In the genomic region with DNA sequence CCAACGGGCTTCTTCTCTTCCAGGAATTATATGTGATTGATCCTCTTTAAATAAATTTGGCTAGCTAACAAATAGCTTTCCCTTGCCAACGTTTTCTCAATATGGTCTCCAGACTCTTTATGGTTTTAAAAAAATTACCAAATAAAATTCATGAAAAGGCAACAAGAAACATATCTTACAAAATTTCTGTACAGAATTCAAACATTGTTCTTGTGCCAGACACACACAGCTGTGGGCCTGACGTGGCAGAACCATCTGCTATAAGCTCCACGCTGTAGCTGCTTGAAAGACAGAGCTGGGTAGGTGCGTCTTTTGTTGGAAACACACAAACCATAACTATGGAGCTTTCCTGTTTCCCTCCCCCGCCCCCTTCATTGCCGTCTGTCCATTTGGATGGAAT, we compare ENCODE assay signal across 26 cellular contexts.
DNase-seq lines count a peak whose midpoint lies in the region; ATAC-seq and TF ChIP-seq lines count a peak whose summit lies in the region.
"Had no signal": no experiment of that assay in that cellular context is flagged by ENCODE, and none has a peak within 500 bp of the region (broad histone marks: within the 10 kb centered on the region; RNA-seq: fewer than 3 reads in every experiment).

No MANE protein-coding gene starts in this region.

- peaks cover 46% of the 10 kb centered on the region for H3K9me3 Mint-ChIP-seq in neural progenitor cell
- H3K9me3 Mint-ChIP-seq in T-helper 2 cell treated with Interferon-gamma antibody and Interleukin-4, amounts not matched to agents 5 μg/mL and 100 μg/mL, for 36 hours: no peaks in the 10 kb centered on the region
- H3K9me3 Mint-ChIP-seq: activated CD4-positive, alpha-beta T cell treated with anti-CD3 and anti-CD28 coated beads, Interleukin-2, amount 10 ng/mL, durations not matched to agents 24 days and 14 days had no signal

- no peaks in the 10 kb centered on the region for H3F3A ChIP-seq in neural progenitor cell (ENCODE audit: low read depth)

- H3K27me3 Mint-ChIP-seq in neural progenitor cell (ENCODE audit: insufficient read depth, low read depth): peaks cover 4% of the 10 kb centered on the region
- H3K27me3 Mint-ChIP-seq in T-helper 2 cell treated with Interferon-gamma antibody and Interleukin-4, amounts not matched to agents 5 μg/mL and 100 μg/mL, for 36 hours (ENCODE audit: low read depth): no peaks in the 10 kb centered on the region
- H3K27me3 Mint-ChIP-seq: activated CD4-positive, alpha-beta T cell treated with anti-CD3 and anti-CD28 coated beads, Interleukin-2, amount 10 ng/mL, durations not matched to agents 24 days and 14 days; stimulated activated naive CD8-positive, alpha-beta T cell treated with anti-CD3 and anti-CD28 coated beads, Interleukin-15, Interleukin-2, amounts not matched to agents 100 ng/mL and 50 ng/mL, for 24 hours had no signal

- H3K36me3 ChIP-seq in neural progenitor cell: no peaks in the 10 kb centered on the region
- H3K36me3 ChIP-seq: BLaER1, heart left ventricle, neutrophil, spleen, transverse colon had no signal

- no peak for TF ChIP-seq CTCF in foreskin fibroblast (IDR thresholded peaks at IDR 0.05; ENCODE audit: low read depth, low read length)
- TF ChIP-seq CTCF in neural progenitor cell (IDR thresholded peaks at IDR 0.05): no peak

- H3K27me3 ChIP-seq in neural progenitor cell: no peaks in the 10 kb centered on the region
- H3K27me3 ChIP-seq: BLaER1, heart left ventricle, neutrophil, spleen, transverse colon had no signal

- H3K4me3 ChIP-seq in foreskin fibroblast (ENCODE audit: low read depth in 1 of 2, low read length in 2 of 2): no peak overlapping the region
- no peak overlapping the region for H3K4me3 ChIP-seq in neural progenitor cell
- H3K4me3 ChIP-seq: BLaER1, heart left ventricle, spleen, transverse colon had no signal

- H3K9ac ChIP-seq in neural progenitor cell: no peak overlapping the region
- H3K9ac ChIP-seq: BLaER1, SK-N-SH had no signal

- no peaks in the 10 kb centered on the region for H3K9me3 ChIP-seq in neural progenitor cell (ENCODE audit: low read depth)
- H3K9me3 ChIP-seq: Caco-2, neutrophil, SK-N-SH, transverse colon had no signal

- no peak overlapping the region for H3K27ac ChIP-seq in neural progenitor cell
- H3K27ac ChIP-seq: BLaER1, heart left ventricle, neutrophil, spleen, transverse colon had no signal

- H3K4me3 Mint-ChIP-seq in neural progenitor cell: no peak overlapping the region
- no peak overlapping the region for H3K4me3 Mint-ChIP-seq in T-helper 2 cell treated with Interferon-gamma antibody and Interleukin-4, amounts not matched to agents 5 μg/mL and 100 μg/mL, for 36 hours
- H3K4me3 Mint-ChIP-seq: activated CD4-positive, alpha-beta T cell treated with anti-CD3 and anti-CD28 coated beads, Interleukin-2, amount 10 ng/mL, durations not matched to agents 24 days and 14 days; stimulated activated naive CD8-positive, alpha-beta T cell treated with anti-CD3 and anti-CD28 coated beads, Interleukin-15, Interleukin-2, amounts not matched to agents 100 ng/mL and 50 ng/mL, for 24 hours had no signal

- H3K36me3 Mint-ChIP-seq in neural progenitor cell: peaks cover 14% of the 10 kb centered on the region
- no peaks in the 10 kb centered on the region for H3K36me3 Mint-ChIP-seq in T-helper 2 cell treated with Interferon-gamma antibody and Interleukin-4, amounts not matched to agents 5 μg/mL and 100 μg/mL, for 36 hours (ENCODE audit: low read depth)

- no peaks in the 10 kb centered on the region for H4K20me1 ChIP-seq in neural progenitor cell (ENCODE audit: low read depth)
- H4K20me1 ChIP-seq: BLaER1 had no signal

- H3K4me1 ChIP-seq in neural progenitor cell: peaks cover 22% of the 10 kb centered on the region
- H3K4me1 ChIP-seq: BLaER1, Caco-2, spleen, transverse colon had no signal

- H2AFZ ChIP-seq in neural progenitor cell (replicated peaks): peak overlapping the region; percentile 28

- no peak for ATAC-seq in GM19395 (IDR thresholded peaks at IDR 0.05; ENCODE audit: unreplicated experiment)
- ATAC-seq: activated naive CD4-positive, alpha-beta T cell treated with anti-CD3 and anti-CD28 coated beads, Interleukin-2, amount 50 U/mL, for 72 hours; heart left ventricle; left ventricle myocardium superior had no signal

- H3K4me2 ChIP-seq in neural progenitor cell: no peak overlapping the region
- H3K4me2 ChIP-seq: BLaER1, SK-N-SH had no signal

- peak overlapping the region; percentile 24 for H3K27ac Mint-ChIP-seq in neural progenitor cell
- H3K27ac Mint-ChIP-seq in T-helper 2 cell treated with Interferon-gamma antibody and Interleukin-4, amounts not matched to agents 5 μg/mL and 100 μg/mL, for 36 hours: no peak overlapping the region
- H3K27ac Mint-ChIP-seq: activated CD4-positive, alpha-beta T cell treated with anti-CD3 and anti-CD28 coated beads, Interleukin-2, amount 10 ng/mL, durations not matched to agents 24 days and 14 days; activated naive CD4-positive, alpha-beta T cell treated with anti-CD3 and anti-CD28 coated beads, Interleukin-2, amount 50 U/mL, for 72 hours; stimulated activated naive CD8-positive, alpha-beta T cell treated with anti-CD3 and anti-CD28 coated beads, Interleukin-15, Interleukin-2, amounts not matched to agents 100 ng/mL and 50 ng/mL, for 24 hours had no signal

- H3K79me2 ChIP-seq in neural progenitor cell (ENCODE audit: low read depth): no peaks in the 10 kb centered on the region

- DNase-seq in Ammon's horn (ENCODE audit: low spot score): peak; percentile 79
- peak in 34 of 56 donors; percentile 11 to 70 (median 40) for DNase-seq in amygdala (lab: John Stamatoyannopoulos, UW)
- peak; percentile 11 to 53 for DNase-seq in foreskin fibroblast
- no peak for DNase-seq in neural progenitor cell (ENCODE audit: low spot score)
- DNase-seq in T-helper 2 cell treated with Interferon-gamma antibody and Interleukin-4, amounts not matched to agents 5 μg/mL and 100 μg/mL, for 36 hours (ENCODE audit: low spot score): no peak
- no peak for DNase-seq in NCI-H1048 (lab: John Stamatoyannopoulos, UW)
- DNase-seq in 8988T: no peak
- DNase-seq: activated CD4-positive, alpha-beta T cell treated with anti-CD3 and anti-CD28 coated beads, Interleukin-2, amount 10 ng/mL, durations not matched to agents 24 days and 14 days; Caco-2; effector CD4-positive, alpha-beta T cell; Karpas-422; left ventricle myocardium superior; MV-4-11; NCI-H2029; NCI-H345; spleen; stimulated activated CD4-positive, alpha-beta T cell treated with anti-CD3 and anti-CD28 coated beads, Interleukin-4, amount 100 ng/mL, for 1 hour; T-helper 2 cell; transverse colon had no signal

- H3K4me1 Mint-ChIP-seq in neural progenitor cell: peaks cover 24% of the 10 kb centered on the region
- no peaks in the 10 kb centered on the region for H3K4me1 Mint-ChIP-seq in T-helper 2 cell treated with Interferon-gamma antibody and Interleukin-4, amounts not matched to agents 5 μg/mL and 100 μg/mL, for 36 hours (ENCODE audit: low read depth)
- H3K4me1 Mint-ChIP-seq: activated CD4-positive, alpha-beta T cell treated with anti-CD3 and anti-CD28 coated beads, Interleukin-2, amount 10 ng/mL, durations not matched to agents 24 days and 14 days had no signal

Comparison
In these comparisons a context has a peak if more than half of its experiments do, and no peak if none do; other contexts are left out.
1. DNase-seq: peak in Ammon's horn (single experiment), amygdala (34 of 56) and foreskin fibroblast (2 of 2); none in neural progenitor cell (single experiment), T-helper 2 cell treated with Interferon-gamma antibody and Interleukin-4, amounts not matched to agents 5 μg/mL and 100 μg/mL, for 36 hours (single experiment), NCI-H1048 (single experiment) and 8988T (single experiment).